ENCODE assay signal across 1 cellular context in the genomic region with DNA sequence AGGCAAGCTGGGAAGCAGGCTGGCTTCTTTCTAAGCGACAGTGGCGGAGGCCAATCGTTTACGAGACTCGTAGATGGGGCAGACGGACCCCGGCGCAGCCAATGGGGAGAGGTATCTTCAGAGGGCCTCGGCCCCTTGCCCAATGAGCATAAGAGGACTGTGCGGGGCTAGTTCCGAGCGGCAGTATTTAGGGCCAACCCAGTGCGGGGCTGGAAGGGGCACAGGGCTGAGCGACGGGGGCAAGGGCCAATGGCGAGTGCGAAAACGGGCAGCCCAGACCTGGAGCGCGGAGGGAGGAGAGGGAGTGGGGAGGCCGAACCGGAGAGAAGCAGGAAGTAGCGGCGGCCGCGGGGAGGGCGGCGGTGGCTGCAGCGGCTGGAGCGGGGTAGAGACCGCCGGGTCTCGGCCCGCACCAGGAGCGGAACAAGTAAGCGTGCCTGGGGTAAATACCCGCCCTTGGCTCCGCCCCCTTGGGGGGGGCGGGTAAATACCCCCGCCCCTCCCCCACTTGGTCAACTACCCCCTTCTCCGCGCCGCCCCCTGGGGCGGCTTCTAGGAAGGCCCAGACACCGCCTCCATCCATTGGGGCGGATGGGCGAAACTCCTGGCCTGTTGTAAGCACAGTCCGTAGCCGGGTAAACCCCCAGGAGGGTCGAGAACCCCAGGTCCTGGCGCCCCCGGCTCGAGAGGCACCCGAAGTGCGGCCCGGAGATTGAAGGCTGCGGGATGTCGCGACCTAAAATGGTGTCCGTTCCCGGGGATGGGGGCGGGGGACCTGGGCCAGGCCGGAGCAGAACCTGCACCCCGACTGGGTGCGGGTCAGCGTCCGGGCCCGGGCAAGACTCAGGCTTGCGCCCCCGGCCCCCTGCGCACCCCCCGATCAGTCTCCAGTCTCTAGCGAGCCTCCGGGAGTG.
TF ChIP-seq lines count a peak whose summit lies in the region.

A gene with protein sequence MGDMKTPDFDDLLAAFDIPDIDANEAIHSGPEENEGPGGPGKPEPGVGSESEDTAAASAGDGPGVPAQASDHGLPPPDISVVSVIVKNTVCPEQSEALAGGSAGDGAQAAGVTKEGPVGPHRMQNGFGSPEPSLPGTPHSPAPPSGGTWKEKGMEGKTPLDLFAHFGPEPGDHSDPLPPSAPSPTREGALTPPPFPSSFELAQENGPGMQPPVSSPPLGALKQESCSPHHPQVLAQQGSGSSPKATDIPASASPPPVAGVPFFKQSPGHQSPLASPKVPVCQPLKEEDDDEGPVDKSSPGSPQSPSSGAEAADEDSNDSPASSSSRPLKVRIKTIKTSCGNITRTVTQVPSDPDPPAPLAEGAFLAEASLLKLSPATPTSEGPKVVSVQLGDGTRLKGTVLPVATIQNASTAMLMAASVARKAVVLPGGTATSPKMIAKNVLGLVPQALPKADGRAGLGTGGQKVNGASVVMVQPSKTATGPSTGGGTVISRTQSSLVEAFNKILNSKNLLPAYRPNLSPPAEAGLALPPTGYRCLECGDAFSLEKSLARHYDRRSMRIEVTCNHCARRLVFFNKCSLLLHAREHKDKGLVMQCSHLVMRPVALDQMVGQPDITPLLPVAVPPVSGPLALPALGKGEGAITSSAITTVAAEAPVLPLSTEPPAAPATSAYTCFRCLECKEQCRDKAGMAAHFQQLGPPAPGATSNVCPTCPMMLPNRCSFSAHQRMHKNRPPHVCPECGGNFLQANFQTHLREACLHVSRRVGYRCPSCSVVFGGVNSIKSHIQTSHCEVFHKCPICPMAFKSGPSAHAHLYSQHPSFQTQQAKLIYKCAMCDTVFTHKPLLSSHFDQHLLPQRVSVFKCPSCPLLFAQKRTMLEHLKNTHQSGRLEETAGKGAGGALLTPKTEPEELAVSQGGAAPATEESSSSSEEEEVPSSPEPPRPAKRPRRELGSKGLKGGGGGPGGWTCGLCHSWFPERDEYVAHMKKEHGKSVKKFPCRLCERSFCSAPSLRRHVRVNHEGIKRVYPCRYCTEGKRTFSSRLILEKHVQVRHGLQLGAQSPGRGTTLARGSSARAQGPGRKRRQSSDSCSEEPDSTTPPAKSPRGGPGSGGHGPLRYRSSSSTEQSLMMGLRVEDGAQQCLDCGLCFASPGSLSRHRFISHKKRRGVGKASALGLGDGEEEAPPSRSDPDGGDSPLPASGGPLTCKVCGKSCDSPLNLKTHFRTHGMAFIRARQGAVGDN (plus strand): TSS at position 331 of the 914 bp plus-strand sequence. CDS start 3,993 bp downstream, outside the sequence.

TF ChIP-seq in HEK293, 187 proteins besides CTCF, POLR2A, EP300 and RAD21 (continued from another document and continues in another):
- TF ChIP-seq, protein P1, sequence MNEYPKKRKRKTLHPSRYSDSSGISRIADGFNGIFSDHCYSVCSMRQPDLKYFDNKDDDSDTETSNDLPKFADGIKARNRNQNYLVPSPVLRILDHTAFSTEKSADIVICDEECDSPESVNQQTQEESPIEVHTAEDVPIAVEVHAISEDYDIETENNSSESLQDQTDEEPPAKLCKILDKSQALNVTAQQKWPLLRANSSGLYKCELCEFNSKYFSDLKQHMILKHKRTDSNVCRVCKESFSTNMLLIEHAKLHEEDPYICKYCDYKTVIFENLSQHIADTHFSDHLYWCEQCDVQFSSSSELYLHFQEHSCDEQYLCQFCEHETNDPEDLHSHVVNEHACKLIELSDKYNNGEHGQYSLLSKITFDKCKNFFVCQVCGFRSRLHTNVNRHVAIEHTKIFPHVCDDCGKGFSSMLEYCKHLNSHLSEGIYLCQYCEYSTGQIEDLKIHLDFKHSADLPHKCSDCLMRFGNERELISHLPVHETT (tag by site-specific recombination; IDR thresholded peaks at IDR 0.05): peak; percentile 50; the same call in 1 of the 2 replicates
- no peak for TF ChIP-seq ZNF473 (tag by site-specific recombination; IDR thresholded peaks at IDR 0.05)
- TF ChIP-seq ZNF514 (tag by site-specific recombination; IDR thresholded peaks at IDR 0.05): no peak
- TF ChIP-seq TSHZ1 (tag by site-specific recombination; IDR thresholded peaks at IDR 0.05; ENCODE audit: borderline replicate concordance): no peak
- no peak for TF ChIP-seq ZNF155 (tag by site-specific recombination; IDR thresholded peaks at IDR 0.05)
- no peak for TF ChIP-seq ZNF792 (tag by site-specific recombination; IDR thresholded peaks at IDR 0.05)
- no peak for TF ChIP-seq ZNF2 (tag by site-specific recombination; IDR thresholded peaks at IDR 0.05)
- TF ChIP-seq ZNF248 (tag by site-specific recombination; IDR thresholded peaks at IDR 0.05): no peak
- no peak for TF ChIP-seq ZNF555 (tag by site-specific recombination; conservative IDR thresholded peaks at IDR 0.05)
- TF ChIP-seq, protein P2, sequence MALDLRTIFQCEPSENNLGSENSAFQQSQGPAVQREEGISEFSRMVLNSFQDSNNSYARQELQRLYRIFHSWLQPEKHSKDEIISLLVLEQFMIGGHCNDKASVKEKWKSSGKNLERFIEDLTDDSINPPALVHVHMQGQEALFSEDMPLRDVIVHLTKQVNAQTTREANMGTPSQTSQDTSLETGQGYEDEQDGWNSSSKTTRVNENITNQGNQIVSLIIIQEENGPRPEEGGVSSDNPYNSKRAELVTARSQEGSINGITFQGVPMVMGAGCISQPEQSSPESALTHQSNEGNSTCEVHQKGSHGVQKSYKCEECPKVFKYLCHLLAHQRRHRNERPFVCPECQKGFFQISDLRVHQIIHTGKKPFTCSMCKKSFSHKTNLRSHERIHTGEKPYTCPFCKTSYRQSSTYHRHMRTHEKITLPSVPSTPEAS (tag by site-specific recombination; IDR thresholded peaks at IDR 0.05): no peak
- TF ChIP-seq ZBTB1 (tag by site-specific recombination; IDR thresholded peaks at IDR 0.05): peak; percentile 98
- TF ChIP-seq YY1 (tag by site-specific recombination; IDR thresholded peaks at IDR 0.05): peak; percentile 57
- TF ChIP-seq ZNF530 (tag by site-specific recombination; IDR thresholded peaks at IDR 0.05; ENCODE audit: low read depth): no peak
- no peak for TF ChIP-seq MZF1 (tag by site-specific recombination; IDR thresholded peaks at IDR 0.05; ENCODE audit: borderline replicate concordance)
- TF ChIP-seq ZNF830 (tag by site-specific recombination; IDR thresholded peaks at IDR 0.05; ENCODE audit: low read depth): no peak
- TF ChIP-seq, protein P3, sequence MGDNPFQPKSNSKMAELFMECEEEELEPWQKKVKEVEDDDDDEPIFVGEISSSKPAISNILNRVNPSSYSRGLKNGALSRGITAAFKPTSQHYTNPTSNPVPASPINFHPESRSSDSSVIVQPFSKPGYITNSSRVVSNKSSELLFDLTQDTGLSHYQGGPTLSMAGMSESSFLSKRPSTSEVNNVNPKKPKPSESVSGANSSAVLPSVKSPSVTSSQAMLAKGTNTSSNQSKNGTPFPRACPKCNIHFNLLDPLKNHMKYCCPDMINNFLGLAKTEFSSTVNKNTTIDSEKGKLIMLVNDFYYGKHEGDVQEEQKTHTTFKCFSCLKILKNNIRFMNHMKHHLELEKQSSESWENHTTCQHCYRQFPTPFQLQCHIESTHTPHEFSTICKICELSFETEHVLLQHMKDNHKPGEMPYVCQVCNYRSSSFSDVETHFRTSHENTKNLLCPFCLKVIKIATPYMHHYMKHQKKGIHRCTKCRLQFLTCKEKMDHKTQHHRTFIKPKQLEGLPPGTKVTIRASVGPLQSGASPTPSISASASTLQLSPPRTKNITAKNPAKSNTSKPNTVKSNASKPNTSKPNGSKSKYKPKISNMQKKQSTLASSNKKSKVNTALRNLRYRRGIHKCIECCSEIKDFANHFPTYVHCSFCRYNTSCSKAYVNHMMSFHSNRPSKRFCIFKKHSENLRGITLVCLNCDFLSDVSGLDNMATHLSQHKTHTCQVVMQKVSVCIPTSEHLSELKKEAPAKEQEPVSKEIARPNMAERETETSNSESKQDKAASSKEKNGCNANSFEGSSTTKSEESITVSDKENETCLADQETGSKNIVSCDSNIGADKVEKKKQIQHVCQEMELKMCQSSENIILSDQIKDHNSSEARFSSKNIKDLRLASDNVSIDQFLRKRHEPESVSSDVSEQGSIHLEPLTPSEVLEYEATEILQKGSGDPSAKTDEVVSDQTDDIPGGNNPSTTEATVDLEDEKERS (tag by site-specific recombination; IDR thresholded peaks at IDR 0.05): no peak; the same call in 1 of the 2 replicates
- no peak for TF ChIP-seq ZNF621 (tag by site-specific recombination; IDR thresholded peaks at IDR 0.05)
- no peak for TF ChIP-seq ZNF132 (tag by site-specific recombination; IDR thresholded peaks at IDR 0.05; ENCODE audit: borderline replicate concordance)
- TF ChIP-seq ZNF433 (tag by site-specific recombination; IDR thresholded peaks at IDR 0.05; ENCODE audit: low read depth): no peak
- no peak for TF ChIP-seq ZNF518A (tag by site-specific recombination; conservative IDR thresholded peaks at IDR 0.05; ENCODE audit: low read depth)
- no peak for TF ChIP-seq ZNF777 (tag by site-specific recombination; IDR thresholded peaks at IDR 0.05; ENCODE audit: borderline replicate concordance)
- no peak for TF ChIP-seq ZNF148 (tag by site-specific recombination; IDR thresholded peaks at IDR 0.05; ENCODE audit: borderline replicate concordance)
- peak; percentile 99 for TF ChIP-seq SP2 (tag by site-specific recombination; IDR thresholded peaks at IDR 0.05)
- no peak for TF ChIP-seq ZNF585B (tag by site-specific recombination; IDR thresholded peaks at IDR 0.05)
- TF ChIP-seq ZNF10 (tag by site-specific recombination; IDR thresholded peaks at IDR 0.05): no peak
- TF ChIP-seq ZNF157 (tag by site-specific recombination; IDR thresholded peaks at IDR 0.05): no peak
- peak; percentile 97 for TF ChIP-seq ZBTB17 (tag by site-specific recombination; IDR thresholded peaks at IDR 0.05)
